In the genomic region with DNA sequence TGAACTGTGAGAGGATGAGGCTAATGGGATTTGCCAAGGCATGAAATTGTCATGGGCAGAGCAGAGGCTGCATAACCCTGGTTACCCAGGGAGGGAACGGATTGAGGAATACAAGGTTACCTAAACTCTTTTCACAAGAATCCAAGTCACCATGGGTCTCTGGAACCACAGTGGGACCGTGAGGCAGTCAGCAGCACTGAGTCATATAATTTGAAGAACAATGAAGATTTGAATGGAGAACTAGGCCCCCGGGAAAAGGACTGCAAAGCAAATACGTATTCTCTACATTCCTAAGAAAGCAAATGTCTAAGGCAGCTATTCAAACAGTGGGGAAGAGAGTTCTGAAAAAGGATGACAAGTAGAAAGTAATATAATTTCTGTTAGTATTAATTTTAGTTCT, we compare ENCODE assay signal across 24 cellular contexts. TPM values are rescaled to one million over a fixed set of nuclear protein-coding genes. Genes with fewer than 3 reads are reported as not detected.
"Had no signal": no experiment of that assay in that cellular context is flagged by ENCODE, and none has a peak within 500 bp of the region (broad histone marks: within the 10 kb centered on the region; RNA-seq: fewer than 3 reads in every experiment).

No MANE protein-coding gene starts in this region.

- H3K27ac ChIP-seq: colonic mucosa, esophagus squamous epithelium, pancreas, sigmoid colon, thoracic aorta, upper lobe of left lung had no signal

- H3K4me1 ChIP-seq: colonic mucosa, esophagus squamous epithelium, sigmoid colon, upper lobe of left lung had no signal

- H3K9me3 ChIP-seq: colonic mucosa, esophagus squamous epithelium, pancreas, sigmoid colon, thoracic aorta, upper lobe of left lung had no signal

- DNase-seq: activated CD4-positive, alpha-beta T cell treated with anti-CD3 and anti-CD28 coated beads, Interleukin-2, amount 50 U/mL, for 1 hour; activated CD4-positive, CD25-positive, alpha-beta regulatory T cell treated with anti-CD3 and anti-CD28 coated beads, Interleukin-2, amount 50 U/mL, for 72 hours; activated CD8-positive, alpha-beta memory T cell treated with anti-CD3 and anti-CD28 coated beads for 24 hours; activated CD8-positive, alpha-beta memory T cell treated with anti-CD3 and anti-CD28 coated beads, Interleukin-2, amount 50 U/mL, for 48 hours; activated effector memory CD4-positive, alpha-beta T cell treated with anti-CD3 and anti-CD28 coated beads, Interleukin-2, amount 50 U/mL, for 16 hours; activated naive CD4-positive, alpha-beta T cell treated with anti-CD3 and anti-CD28 coated beads, Interleukin-2, amount 50 U/mL, for 16 hours; activated T-cell treated with anti-CD3 and anti-CD28 coated beads, Interleukin-2, amount 50 U/mL, for 72 hours; aorta; colonic mucosa; esophagus squamous epithelium; pancreas; sigmoid colon; stimulated activated CD4-positive, alpha-beta T cell treated with anti-CD3 and anti-CD28 coated beads, Interleukin-4, amount 100 ng/mL, for 4 hours; T1000; upper lobe of left lung had no signal

- H3K4me3 Mint-ChIP-seq: activated T-cell treated with anti-CD3 and anti-CD28 coated beads, Interleukin-2, amount 50 U/mL, for 72 hours; central memory CD8-positive, alpha-beta T cell; neural crest cell; stimulated activated memory B cell treated with anti-CD40 and anti-IgM and Interleukin-4, amounts not matched to agents 10 μg/mL and 1 μg/mL and 100 μg/mL, for 72 hours had no signal

- H3K36me3 ChIP-seq: colonic mucosa had no signal

- H3K27me3 Mint-ChIP-seq: central memory CD8-positive, alpha-beta T cell; stimulated activated memory B cell treated with anti-CD40 and anti-IgM and Interleukin-4, amounts not matched to agents 10 μg/mL and 1 μg/mL and 100 μg/mL, for 72 hours had no signal

- H3K27me3 ChIP-seq: colonic mucosa, esophagus squamous epithelium, pancreas, sigmoid colon, upper lobe of left lung had no signal

- H3K4me1 Mint-ChIP-seq: central memory CD8-positive, alpha-beta T cell; stimulated activated memory B cell treated with anti-CD40 and anti-IgM and Interleukin-4, amounts not matched to agents 10 μg/mL and 1 μg/mL and 100 μg/mL, for 72 hours had no signal

- H3K27ac Mint-ChIP-seq: stimulated activated memory B cell treated with anti-CD40 and anti-IgM and Interleukin-4, amounts not matched to agents 10 μg/mL and 1 μg/mL and 100 μg/mL, for 72 hours had no signal

- H3K4me3 ChIP-seq: colonic mucosa, esophagus squamous epithelium, lung, pancreas, sigmoid colon, thoracic aorta, upper lobe of left lung had no signal

- H3K9me3 Mint-ChIP-seq: activated T-cell treated with anti-CD3 and anti-CD28 coated beads, Interleukin-2, amount 50 U/mL, for 72 hours; central memory CD8-positive, alpha-beta T cell; neural crest cell; stimulated activated memory B cell treated with anti-CD40 and anti-IgM and Interleukin-4, amounts not matched to agents 10 μg/mL and 1 μg/mL and 100 μg/mL, for 72 hours had no signal

RNA-seq across cellular contexts. Expression of a gene that starts 55.0 kb away (rescaled TPM):
- total RNA-seq: activated T-cell treated with anti-CD3 and anti-CD28 coated beads, Interleukin-2, amount 50 U/mL, for 72 hours; aorta; colonic mucosa; endothelial cell of umbilical vein; glomerular endothelial cell; mononuclear cell; neural crest cell; sigmoid colon; T-helper 1 cell treated with Interleukin-12 subunit alpha and Interleukin-12 subunit beta and Interleukin-4 antibody, amounts not matched to agents 30 ng/mL and 1 ng/mL, for 36 hours; thoracic aorta had no signal
- polyA plus RNA-seq: aorta, endothelial cell of umbilical vein, sigmoid colon had no signal
